ENCODE assay signal across 16 cellular contexts in the genomic region with DNA sequence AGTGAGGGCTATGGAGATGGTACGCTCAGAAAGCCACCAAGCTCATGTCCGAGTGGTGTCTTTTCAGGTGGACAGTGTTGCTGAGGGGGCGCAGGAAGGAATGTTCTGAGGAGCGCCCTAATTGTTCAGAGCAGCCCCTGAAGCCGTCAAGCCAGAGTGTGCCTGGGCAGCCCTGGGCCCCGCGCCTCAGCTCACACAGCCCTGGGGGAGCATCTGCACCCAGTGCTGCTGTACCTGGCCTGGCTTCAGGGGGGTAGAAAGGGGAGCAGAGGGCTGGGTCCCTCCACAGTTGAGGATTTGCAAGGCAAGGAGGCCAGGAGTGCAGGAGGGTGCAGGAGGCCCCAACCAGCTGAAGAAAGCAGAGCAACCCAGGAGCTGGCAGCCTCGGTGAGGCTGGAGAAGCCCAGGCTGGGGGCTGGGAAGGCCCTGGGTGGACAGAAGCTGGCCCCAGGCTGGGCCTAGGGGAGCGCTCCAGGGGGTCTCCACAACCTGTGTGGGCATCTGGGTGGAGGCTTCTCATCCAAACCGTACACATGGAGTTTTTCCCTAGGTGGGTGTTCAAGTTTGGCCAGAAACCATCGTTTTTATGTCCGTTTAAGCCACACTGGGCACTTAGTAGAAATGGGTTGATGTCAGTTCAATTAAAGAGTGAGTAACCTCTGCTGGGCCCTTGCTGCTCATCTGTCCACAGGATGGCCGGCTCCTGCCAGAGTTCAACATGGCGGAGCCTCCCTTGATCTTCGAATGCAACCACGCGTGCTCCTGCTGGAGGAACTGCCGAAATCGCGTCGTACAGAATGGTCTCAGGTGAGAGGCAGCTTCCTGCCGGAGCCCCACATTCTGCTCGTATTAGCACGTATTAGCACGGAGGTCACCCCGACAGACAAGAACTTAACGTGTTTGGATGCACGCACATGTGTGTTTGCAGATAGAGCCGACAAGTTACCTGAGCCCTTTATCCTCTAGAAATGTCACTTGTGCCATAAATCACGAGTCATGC.
A peak's percentile ranks its signal among the peaks of the same experiment; 100 is the strongest.
DNase-seq lines count a peak whose midpoint lies in the region; ATAC-seq, FAIRE-seq and TF ChIP-seq lines count a peak whose summit lies in the region.
"Had no signal": no experiment of that assay in that cellular context is flagged by ENCODE, and none has a peak within 500 bp of the region (broad histone marks: within the 10 kb centered on the region; RNA-seq: fewer than 3 reads in every experiment).

No MANE protein-coding gene starts in this region.

- no peak overlapping the region for H3K4me2 ChIP-seq in neuronal stem cell (ENCODE audit: insufficient read depth, low read length, poor library complexity, severe bottlenecking)

- POLR2A ChIA-PET in HEK293 (lab: Yijun Ruan, JAX): no interaction called here

- DNase-seq in GM12891 (ENCODE audit: insufficient read length, low spot score): no peak
- DNase-seq in central memory CD8-positive, alpha-beta T cell (ENCODE audit: low spot score in 2 of 2): no peak
- DNase-seq in neuronal stem cell (ENCODE audit: low spot score): no peak
- DNase-seq in activated gamma-delta T cell treated with Interleukin-2 at 50 U/mL for 16 hours: no peak
- no peak for DNase-seq in HFFc6
- no peak for DNase-seq in activated T-cell treated with anti-CD3 and anti-CD28 coated beads, Interleukin-2, amount 50 U/mL, for 48 hours
- DNase-seq: CD8-positive, alpha-beta memory T cell; DND-41; GDM1; MV-4-11; NCI-H1436 treated with DMSO at 0.1 percent for 48 hours; NCI-H2081; NCI-H524 had no signal

- no CpG with 5 or more reads among the region's 30 CpGs for WGBS in neuronal stem cell (ENCODE audit: extremely low coverage in 2 of 2, insufficient read length in 2 of 2, insufficient replicate concordance in 1 of 2), 2 donors

- H2BK12ac ChIP-seq in neuronal stem cell (ENCODE audit: low read length): no peak overlapping the region

- H3K79me1 ChIP-seq in neuronal stem cell (ENCODE audit: low read depth, low read length): peaks cover 8% of the 10 kb centered on the region

- H3K14ac ChIP-seq in neuronal stem cell (ENCODE audit: low read length): no peak overlapping the region

- no peaks in the 10 kb centered on the region for H3K4me1 Mint-ChIP-seq in central memory CD8-positive, alpha-beta T cell
- H3K4me1 Mint-ChIP-seq in HFFc6 (ENCODE audit: low read depth): no peaks in the 10 kb centered on the region
- H3K4me1 Mint-ChIP-seq: CD8-positive, alpha-beta memory T cell had no signal

- no peak overlapping the region for H3K18ac ChIP-seq in neuronal stem cell (ENCODE audit: low read length)

- ATAC-seq in central memory CD8-positive, alpha-beta T cell (replicated peaks; ENCODE audit: extremely low read depth, poor library complexity, severe bottlenecking): no peak
- ATAC-seq in HG03439 (IDR thresholded peaks at IDR 0.05; ENCODE audit: unreplicated experiment): no peak

- peak; percentile 28 for FAIRE-seq in GM12891 (lab: Jason Lieb, UNC)
- FAIRE-seq: H1 had no signal

- no peak overlapping the region for H4K8ac ChIP-seq in neuronal stem cell (ENCODE audit: low read depth, low read length)

- peak overlapping the region; percentile 21 for H3K9ac ChIP-seq in neuronal stem cell (ENCODE audit: low read depth, low read length, poor library complexity)

- no peak overlapping the region for H3K4me3 Mint-ChIP-seq in central memory CD8-positive, alpha-beta T cell
- H3K4me3 Mint-ChIP-seq in HFFc6: no peak overlapping the region
- H3K4me3 Mint-ChIP-seq: CD8-positive, alpha-beta memory T cell had no signal

- no peak overlapping the region for H2BK120ac ChIP-seq in neuronal stem cell (ENCODE audit: low read depth, low read length)

- H3K4ac ChIP-seq in neuronal stem cell (ENCODE audit: low read length): no peak overlapping the region

- H3K27ac ChIP-seq in HEK293 (ENCODE audit: extremely low read depth, low read depth, low read length): no peak overlapping the region
- no peak overlapping the region for H3K27ac ChIP-seq in neuronal stem cell (replicated peaks; ENCODE audit: low read length)

- peak overlapping the region; percentile 61 for H3K27ac Mint-ChIP-seq in central memory CD8-positive, alpha-beta T cell (ENCODE audit: low read depth)
- no peak overlapping the region for H3K27ac Mint-ChIP-seq in HFFc6

- H2BK5ac ChIP-seq in neuronal stem cell (ENCODE audit: low read length): no peak overlapping the region

- H4K91ac ChIP-seq in neuronal stem cell (ENCODE audit: low read depth, low read length, poor library complexity): no peak overlapping the region

- no peak for TF ChIP-seq POLR2A in GM12891 (IDR thresholded peaks at IDR 0.05; ENCODE audit: low read depth, low read length)

- peaks cover 29% of the 10 kb centered on the region for H3K36me3 Mint-ChIP-seq in central memory CD8-positive, alpha-beta T cell (ENCODE audit: insufficient read depth)
- H3K36me3 Mint-ChIP-seq in HFFc6 (ENCODE audit: low read depth): peaks cover 25% of the 10 kb centered on the region

- H2AFZ ChIP-seq in neuronal stem cell (ENCODE audit: low read length): no peak overlapping the region

- H2BK15ac ChIP-seq in neuronal stem cell (ENCODE audit: low read length): no peak overlapping the region

- H2AK5ac ChIP-seq in neuronal stem cell (ENCODE audit: low read depth, low read length): no peak overlapping the region

- peaks cover 0 to 76% of the 10 kb centered on the region in 2 experiments; a peak in 1 of 3 replicates for H3K36me3 ChIP-seq in HEK293 (ENCODE audit: control insufficient read depth in 2 of 2, insufficient read depth in 1 of 2, low read length in 2 of 2)
- peaks cover 70 to 86% of the 10 kb centered on the region in 2 donors for H3K36me3 ChIP-seq in neuronal stem cell (replicated peaks in 1 of 2; ENCODE audit: control insufficient read depth in 2 of 2, insufficient read depth in 2 of 2, low read length in 2 of 2)

- H3K27me3 ChIP-seq in neuronal stem cell (ENCODE audit: control insufficient read depth in 3 of 3, insufficient read depth in 3 of 3, low read depth in 1 of 3, low read length in 3 of 3): no peaks in the 10 kb centered on the region

- no peaks in the 10 kb centered on the region for H3K9me3 Mint-ChIP-seq in central memory CD8-positive, alpha-beta T cell
- H3K9me3 Mint-ChIP-seq in HFFc6: no peaks in the 10 kb centered on the region

- H3K23ac ChIP-seq in neuronal stem cell (ENCODE audit: low read depth, low read length, poor library complexity): peak overlapping the region; percentile 25

- CTCF ChIA-PET in HEK293 (lab: Yijun Ruan, JAX): no interaction called here

- H3K4me3 ChIP-seq in HEK293 (ENCODE audit: low read depth, low read length) (no peak overlapping the region), neuronal stem cell (ENCODE audit: low read length in 2 of 2) (peak overlapping the region in 1 of 2 donors; percentile 26)

- H3K9me3 ChIP-seq in HEK293 (ENCODE audit: control insufficient read depth, insufficient read depth, low read depth, low read length) (no peaks in the 10 kb centered on the region), neuronal stem cell (replicated peaks in 1 of 2; ENCODE audit: control insufficient read depth in 2 of 2, insufficient read depth in 1 of 2, low read depth in 1 of 2, low read length in 2 of 2) (peaks cover 16 to 35% of the 10 kb centered on the region in 2 donors)

- no peaks in the 10 kb centered on the region for H3K4me1 ChIP-seq in HEK293 (ENCODE audit: control insufficient read depth, insufficient read depth, low read length)
- no peaks in the 10 kb centered on the region for H3K4me1 ChIP-seq in neuronal stem cell (ENCODE audit: control insufficient read depth in 2 of 2, insufficient read depth in 1 of 2, low read depth in 1 of 2, low read length in 2 of 2)

- H3K27me3 Mint-ChIP-seq in central memory CD8-positive, alpha-beta T cell: no peaks in the 10 kb centered on the region
- peaks cover 8% of the 10 kb centered on the region for H3K27me3 Mint-ChIP-seq in HFFc6 (ENCODE audit: insufficient read depth)

- TF ChIP-seq CTCF in HEK293 (tag by site-specific recombination; IDR thresholded peaks at IDR 0.05) (no peak), HFFc6 (IDR thresholded peaks at IDR 0.05) (no peak)

TF ChIP-seq in GM12891, 5 proteins besides CTCF, POLR2A, EP300 and RAD21:
- TF ChIP-seq POU2F2 (IDR thresholded peaks at IDR 0.05; ENCODE audit: low read depth, low read length) (no peak), TAF1 (IDR thresholded peaks at IDR 0.05; ENCODE audit: low read depth, low read length) (no peak), PAX5 (IDR thresholded peaks at IDR 0.05; ENCODE audit: insufficient read depth, low read length, severe bottlenecking) (no peak), POLR2AphosphoS5 (IDR thresholded peaks at IDR 0.05; ENCODE audit: low read depth, low read length) (no peak), SPI1 (IDR thresholded peaks at IDR 0.05; ENCODE audit: low read depth, low read length) (no peak)

TF ChIP-seq in HEK293, 187 proteins besides CTCF, POLR2A, EP300 and RAD21:
- 0 out of 2 replicates have a peak, but pooled peaks have one; percentile 9 for TF ChIP-seq GLIS1 (tag by site-specific recombination; IDR thresholded peaks at IDR 0.05)
- TF ChIP-seq EGR2 (tag by site-specific recombination; IDR thresholded peaks at IDR 0.05; ENCODE audit: low read depth): no peak
